ENCODE assay signal across 8 cellular contexts in the genomic region with DNA sequence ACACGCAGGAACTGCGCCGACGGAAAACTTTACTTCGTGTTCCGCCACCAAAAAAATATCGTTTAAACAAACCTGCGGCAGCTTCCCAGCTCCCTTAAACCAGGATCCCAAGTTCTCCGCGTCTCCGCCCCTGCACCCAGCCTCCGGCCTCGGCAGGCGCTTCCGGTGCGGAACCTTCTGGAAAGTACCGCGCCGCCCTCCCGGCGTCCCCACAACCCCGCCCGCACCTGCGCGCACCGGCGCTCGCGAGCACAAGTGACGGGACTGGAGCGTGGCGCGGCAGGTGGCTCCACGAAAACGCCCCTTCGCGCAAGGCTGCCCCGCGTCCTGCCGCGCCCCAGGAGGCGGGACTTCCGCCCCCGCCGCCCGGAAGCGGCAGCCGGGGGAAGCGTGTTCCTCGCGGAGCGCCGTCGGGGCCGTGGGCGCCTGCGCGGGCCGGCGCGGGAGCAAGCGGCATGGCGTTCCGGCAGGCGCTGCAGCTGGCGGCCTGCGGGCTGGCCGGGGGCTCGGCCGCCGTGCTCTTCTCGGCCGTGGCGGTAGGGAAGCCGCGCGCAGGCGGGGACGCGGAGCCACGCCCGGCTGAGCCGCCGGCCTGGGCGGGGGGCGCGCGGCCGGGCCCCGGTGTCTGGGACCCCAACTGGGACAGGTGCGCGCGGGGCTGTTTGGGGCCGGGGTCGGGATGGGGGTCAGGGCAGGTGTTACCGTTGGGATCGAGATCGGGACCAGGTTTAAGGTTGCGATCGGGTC. TPM values are rescaled to one million over a fixed set of nuclear protein-coding genes. Genes with fewer than 3 reads are reported as not detected.
DNase-seq lines count a peak whose midpoint lies in the region; ATAC-seq and TF ChIP-seq lines count a peak whose summit lies in the region.

A gene (plus strand): TSS at position 421 of the 747 bp plus-strand sequence. CDS start 35 bp downstream, at position 456.

- H3K27me3 ChIP-seq in Panc1 (ENCODE audit: control insufficient read depth, insufficient read depth, low read length) (no peaks in the 10 kb centered on the region), esophagus muscularis mucosa (peaks cover 0 to 4% (median 0%) of the 10 kb centered on the region in 4 donors)

- no TSS peak for BruUV-seq in Panc1 (replicated peaks; lab: Mats Ljungman, UMichigan)

- in situ Hi-C loops in Panc1 (cut with HindIII; ENCODE audit: low pct_unique_long_range_greater_than_20kb, low sequenced_read_pairs), result no loop called here

- H3K4me3 ChIP-seq in Jurkat, Clone E6-1 (ENCODE audit: low read length), result peak within 1 kb of the TSS; percentile 78
- H3K4me3 ChIP-seq in Panc1 (ENCODE audit: low read depth in 2 of 2, low read length in 2 of 2) (peak within 1 kb of the TSS; percentile 67 to 90), esophagus muscularis mucosa (peak within 1 kb of the TSS; percentile 71 to 96 (median 84))

- no peak for TF ChIP-seq CTCF in Panc1 (IDR thresholded peaks at IDR 0.05)
- TF ChIP-seq CTCF in esophagus muscularis mucosa (IDR thresholded peaks at IDR 0.05), result peak in 1 of 3 experiments; percentile 24

- CTCF ChIA-PET in Panc1 (lab: Charles Lee), result no interaction called here

- no peaks in the 10 kb centered on the region for H3K9me3 ChIP-seq in Panc1 (ENCODE audit: control insufficient read depth, insufficient read depth, low read depth, low read length)
- H3K9me3 ChIP-seq in esophagus muscularis mucosa, result no peaks in the 10 kb centered on the region

- no peak for TF ChIP-seq EP300 in esophagus muscularis mucosa (IDR thresholded peaks at IDR 0.05)

- peaks cover 14% of the 10 kb centered on the region for H3K9me3 Mint-ChIP-seq in activated T-cell treated with anti-CD3 and anti-CD28 coated beads, Interleukin-2, amount 50 U/mL, for 24 hours

- H3K4me1 ChIP-seq in Panc1 (ENCODE audit: control insufficient read depth, insufficient read depth, low read length), result peaks cover 6% of the 10 kb centered on the region; the same call in 1 of the 2 replicates
- peaks cover 18 to 38% (median 29%) of the 10 kb centered on the region in 4 donors for H3K4me1 ChIP-seq in esophagus muscularis mucosa

- H3K4me3 Mint-ChIP-seq in activated T-cell treated with anti-CD3 and anti-CD28 coated beads, Interleukin-2, amount 50 U/mL, for 24 hours, result peak within 1 kb of the TSS; percentile 89

- H3K27me3 Mint-ChIP-seq in activated T-cell treated with anti-CD3 and anti-CD28 coated beads, Interleukin-2, amount 50 U/mL, for 24 hours, result no peaks in the 10 kb centered on the region

- WGBS in esophagus muscularis mucosa, result 0% methylated on average over 15 of the region's 100 CpGs

- H3K27ac Mint-ChIP-seq in activated T-cell treated with anti-CD3 and anti-CD28 coated beads, Interleukin-2, amount 50 U/mL, for 24 hours, result peak within 1 kb of the TSS; percentile 88

- H3K4me1 Mint-ChIP-seq in activated T-cell treated with anti-CD3 and anti-CD28 coated beads, Interleukin-2, amount 50 U/mL, for 24 hours (ENCODE audit: low read depth), result peaks cover 30% of the 10 kb centered on the region

- TF ChIP-seq POLR2A in esophagus muscularis mucosa (IDR thresholded peaks at IDR 0.05; ENCODE audit: low read depth), result peak; percentile 10

- ATAC-seq in GM21723 (IDR thresholded peaks at IDR 0.05; ENCODE audit: unreplicated experiment) (peak; percentile 80), Panc1 (peak; percentile 93)

- POLR2A ChIA-PET in Panc1 (lab: Charles Lee), result no interaction called here

- H3K36me3 ChIP-seq in Panc1 (ENCODE audit: control insufficient read depth, insufficient read depth, low read length) (no peaks in the 10 kb centered on the region), esophagus muscularis mucosa (peaks cover 7 to 15% (median 9%) of the 10 kb centered on the region in 4 donors)

- intact Hi-C loops in Panc1 (cut with micrococcal nuclease; ENCODE audit: unreplicated experiment) (no loop called here), esophagus muscularis mucosa (cut with DNase I) (no loop called here)

- H3K36me3 Mint-ChIP-seq in activated T-cell treated with anti-CD3 and anti-CD28 coated beads, Interleukin-2, amount 50 U/mL, for 24 hours (ENCODE audit: low read depth), result peaks cover 62% of the 10 kb centered on the region

- H3K27ac ChIP-seq in Panc1 (ENCODE audit: low read length) (peak within 1 kb of the TSS; percentile 90), esophagus muscularis mucosa (replicated peaks in 1 of 4) (peak within 1 kb of the TSS; percentile 79 to 82 (median 81))

- DNase-seq in DMS79 (lab: John Stamatoyannopoulos, UW) (peak; percentile 49), Panc1 (ENCODE audit: low read depth, low spot score) (no peak), esophagus muscularis mucosa (ENCODE audit: extremely low spot score) (peak; percentile 92), myocyte (ENCODE audit: low read depth) (peak; percentile 87)
- DNase-seq in Jurkat, Clone E6-1 (ENCODE audit: low read depth, low spot score), result peak; percentile 82
- DNase-seq in activated T-cell treated with anti-CD3 and anti-CD28 coated beads, Interleukin-2, amount 50 U/mL, for 24 hours, result peak; percentile 92
- DNase-seq in stimulated activated CD8-positive, alpha-beta memory T cell treated with anti-CD3 and anti-CD28 coated beads, Interleukin-7, amount 100 ng/mL, for 4 hours (ENCODE audit: low read depth in 2 of 2), result peak; percentile 83 to 91

RNA-seq across cellular contexts. Expression of the gene that starts here (rescaled TPM):
- 63.6 TPM for polyA plus RNA-seq in Jurkat, Clone E6-1 (2012; ENCODE audit: insufficient read depth, insufficient read length)
- total RNA-seq in Panc1 (2021; ENCODE audit: unreplicated experiment) (116 TPM), esophagus muscularis mucosa (10 to 100 TPM; 19.9 to 37.0 (median 26.9) TPM), myocyte (42.7 and 43.9 TPM in 2 replicates)
- 116 TPM for polyA plus RNA-seq in Panc1 (2012; ENCODE audit: insufficient read length)
- 24.8 TPM for polyA plus RNA-seq in myocyte (2012)
